ENCODE assay signal across 1 cellular context in genomic region chr11:64771861-64772260, GRCh38.
TF ChIP-seq lines count a peak whose summit lies in the region.

No MANE protein-coding gene starts in this region.

TF ChIP-seq in SK-N-SH treated with all-trans-retinoic acid at 6 μM for 48 hours, 23 proteins besides CTCF, POLR2A, EP300 and RAD21 (continued from another document):
- TF ChIP-seq ZNF565 (CRISPR knock-in tag; conservative IDR thresholded peaks at IDR 0.05; ENCODE audit: low read depth) (no peak), ZNF8 (CRISPR knock-in tag; IDR thresholded peaks at IDR 0.05) (no peak), ZC3H10 (CRISPR knock-in tag; IDR thresholded peaks at IDR 0.05) (no peak), BACH2 (CRISPR knock-in tag; IDR thresholded peaks at IDR 0.05; ENCODE audit: borderline replicate concordance) (no peak), ZNF70 (CRISPR knock-in tag; IDR thresholded peaks at IDR 0.05) (no peak), TOX (CRISPR knock-in tag; IDR thresholded peaks at IDR 0.05; ENCODE audit: borderline replicate concordance) (no peak), TCF4 (CRISPR knock-in tag; IDR thresholded peaks at IDR 0.05; ENCODE audit: borderline replicate concordance) (no peak), GLIS3 (CRISPR knock-in tag; IDR thresholded peaks at IDR 0.05) (no peak), SNAI2 (CRISPR knock-in tag; IDR thresholded peaks at IDR 0.05) (no peak), ZFP30 (CRISPR knock-in tag; IDR thresholded peaks at IDR 0.05) (no peak), ARNTL (CRISPR knock-in tag; IDR thresholded peaks at IDR 0.05; ENCODE audit: borderline replicate concordance, low read depth) (no peak)
- TF ChIP-seq, protein P1, sequence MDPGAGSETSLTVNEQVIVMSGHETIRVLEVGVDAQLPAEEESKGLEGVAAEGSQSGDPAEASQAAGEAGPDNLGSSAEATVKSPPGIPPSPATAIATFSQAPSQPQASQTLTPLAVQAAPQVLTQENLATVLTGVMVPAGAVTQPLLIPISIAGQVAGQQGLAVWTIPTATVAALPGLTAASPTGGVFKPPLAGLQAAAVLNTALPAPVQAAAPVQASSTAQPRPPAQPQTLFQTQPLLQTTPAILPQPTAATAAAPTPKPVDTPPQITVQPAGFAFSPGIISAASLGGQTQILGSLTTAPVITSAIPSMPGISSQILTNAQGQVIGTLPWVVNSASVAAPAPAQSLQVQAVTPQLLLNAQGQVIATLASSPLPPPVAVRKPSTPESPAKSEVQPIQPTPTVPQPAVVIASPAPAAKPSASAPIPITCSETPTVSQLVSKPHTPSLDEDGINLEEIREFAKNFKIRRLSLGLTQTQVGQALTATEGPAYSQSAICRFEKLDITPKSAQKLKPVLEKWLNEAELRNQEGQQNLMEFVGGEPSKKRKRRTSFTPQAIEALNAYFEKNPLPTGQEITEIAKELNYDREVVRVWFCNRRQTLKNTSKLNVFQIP (CRISPR knock-in tag; IDR thresholded peaks at IDR 0.05; ENCODE audit: borderline replicate concordance, low read depth) = no peak
- TF ChIP-seq, protein P2, sequence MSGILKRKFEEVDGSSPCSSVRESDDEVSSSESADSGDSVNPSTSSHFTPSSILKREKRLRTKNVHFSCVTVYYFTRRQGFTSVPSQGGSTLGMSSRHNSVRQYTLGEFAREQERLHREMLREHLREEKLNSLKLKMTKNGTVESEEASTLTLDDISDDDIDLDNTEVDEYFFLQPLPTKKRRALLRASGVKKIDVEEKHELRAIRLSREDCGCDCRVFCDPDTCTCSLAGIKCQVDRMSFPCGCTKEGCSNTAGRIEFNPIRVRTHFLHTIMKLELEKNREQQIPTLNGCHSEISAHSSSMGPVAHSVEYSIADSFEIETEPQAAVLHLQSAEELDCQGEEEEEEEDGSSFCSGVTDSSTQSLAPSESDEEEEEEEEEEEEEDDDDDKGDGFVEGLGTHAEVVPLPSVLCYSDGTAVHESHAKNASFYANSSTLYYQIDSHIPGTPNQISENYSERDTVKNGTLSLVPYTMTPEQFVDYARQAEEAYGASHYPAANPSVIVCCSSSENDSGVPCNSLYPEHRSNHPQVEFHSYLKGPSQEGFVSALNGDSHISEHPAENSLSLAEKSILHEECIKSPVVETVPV (CRISPR knock-in tag; IDR thresholded peaks at IDR 0.05) = no peak
